In the genomic region with DNA sequence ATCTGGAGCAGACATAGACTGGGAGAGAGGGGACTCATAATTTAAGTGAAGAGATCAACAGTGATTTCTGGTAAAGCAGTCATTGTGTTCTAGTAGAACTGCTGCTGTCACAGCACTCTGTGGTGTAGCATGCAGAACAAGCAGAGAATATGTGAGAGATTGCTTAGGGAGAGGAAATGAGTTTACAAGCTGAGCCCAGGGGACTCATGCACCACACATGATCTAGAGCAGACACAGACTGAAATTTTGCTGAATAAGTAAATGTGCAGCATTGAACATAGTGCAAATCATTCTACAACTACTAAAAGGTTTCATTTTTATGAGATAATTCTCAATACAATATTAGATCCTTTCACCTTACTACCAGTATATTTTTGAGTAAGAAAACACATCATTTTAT, we compare ENCODE assay signal across 2 cellular contexts.
A peak's percentile ranks its signal among the peaks of the same experiment; 100 is the strongest.
TF ChIP-seq lines count a peak whose summit lies in the region.

No MANE protein-coding gene starts in this region.

TF ChIP-seq in HepG2, 621 proteins besides CTCF, POLR2A, EP300 and RAD21 (continued from another document):
- TF ChIP-seq, protein P1, sequence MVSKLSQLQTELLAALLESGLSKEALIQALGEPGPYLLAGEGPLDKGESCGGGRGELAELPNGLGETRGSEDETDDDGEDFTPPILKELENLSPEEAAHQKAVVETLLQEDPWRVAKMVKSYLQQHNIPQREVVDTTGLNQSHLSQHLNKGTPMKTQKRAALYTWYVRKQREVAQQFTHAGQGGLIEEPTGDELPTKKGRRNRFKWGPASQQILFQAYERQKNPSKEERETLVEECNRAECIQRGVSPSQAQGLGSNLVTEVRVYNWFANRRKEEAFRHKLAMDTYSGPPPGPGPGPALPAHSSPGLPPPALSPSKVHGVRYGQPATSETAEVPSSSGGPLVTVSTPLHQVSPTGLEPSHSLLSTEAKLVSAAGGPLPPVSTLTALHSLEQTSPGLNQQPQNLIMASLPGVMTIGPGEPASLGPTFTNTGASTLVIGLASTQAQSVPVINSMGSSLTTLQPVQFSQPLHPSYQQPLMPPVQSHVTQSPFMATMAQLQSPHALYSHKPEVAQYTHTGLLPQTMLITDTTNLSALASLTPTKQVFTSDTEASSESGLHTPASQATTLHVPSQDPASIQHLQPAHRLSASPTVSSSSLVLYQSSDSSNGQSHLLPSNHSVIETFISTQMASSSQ (IDR thresholded peaks at IDR 0.05; ENCODE audit: low read depth), result no peak
- TF ChIP-seq, protein P1 (CRISPR knock-in tag; IDR thresholded peaks at IDR 0.05; ENCODE audit: borderline replicate concordance), result no peak
- TF ChIP-seq, protein P2, sequence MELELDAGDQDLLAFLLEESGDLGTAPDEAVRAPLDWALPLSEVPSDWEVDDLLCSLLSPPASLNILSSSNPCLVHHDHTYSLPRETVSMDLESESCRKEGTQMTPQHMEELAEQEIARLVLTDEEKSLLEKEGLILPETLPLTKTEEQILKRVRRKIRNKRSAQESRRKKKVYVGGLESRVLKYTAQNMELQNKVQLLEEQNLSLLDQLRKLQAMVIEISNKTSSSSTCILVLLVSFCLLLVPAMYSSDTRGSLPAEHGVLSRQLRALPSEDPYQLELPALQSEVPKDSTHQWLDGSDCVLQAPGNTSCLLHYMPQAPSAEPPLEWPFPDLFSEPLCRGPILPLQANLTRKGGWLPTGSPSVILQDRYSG (CRISPR knock-in tag; IDR thresholded peaks at IDR 0.05), result no peak
- TF ChIP-seq ATF1 (CRISPR knock-in tag; IDR thresholded peaks at IDR 0.05), result no peak
- TF ChIP-seq THYN1 (CRISPR knock-in tag; IDR thresholded peaks at IDR 0.05; ENCODE audit: borderline replicate concordance, low read depth), result no peak
- peak; percentile 34 to 40; a peak in 3 of 4 replicates for TF ChIP-seq MAFK (conservative IDR thresholded peaks at IDR 0.05 in 1 of 2, IDR thresholded peaks at IDR 0.05 in 1 of 2; ENCODE audit: low read length in 2 of 2)
- TF ChIP-seq, protein P3, sequence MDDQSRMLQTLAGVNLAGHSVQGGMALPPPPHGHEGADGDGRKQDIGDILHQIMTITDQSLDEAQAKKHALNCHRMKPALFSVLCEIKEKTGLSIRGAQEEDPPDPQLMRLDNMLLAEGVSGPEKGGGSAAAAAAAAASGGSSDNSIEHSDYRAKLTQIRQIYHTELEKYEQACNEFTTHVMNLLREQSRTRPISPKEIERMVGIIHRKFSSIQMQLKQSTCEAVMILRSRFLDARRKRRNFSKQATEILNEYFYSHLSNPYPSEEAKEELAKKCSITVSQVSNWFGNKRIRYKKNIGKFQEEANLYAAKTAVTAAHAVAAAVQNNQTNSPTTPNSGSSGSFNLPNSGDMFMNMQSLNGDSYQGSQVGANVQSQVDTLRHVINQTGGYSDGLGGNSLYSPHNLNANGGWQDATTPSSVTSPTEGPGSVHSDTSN (CRISPR knock-in tag; IDR thresholded peaks at IDR 0.05; ENCODE audit: borderline replicate concordance), result no peak
- TF ChIP-seq, protein P4, sequence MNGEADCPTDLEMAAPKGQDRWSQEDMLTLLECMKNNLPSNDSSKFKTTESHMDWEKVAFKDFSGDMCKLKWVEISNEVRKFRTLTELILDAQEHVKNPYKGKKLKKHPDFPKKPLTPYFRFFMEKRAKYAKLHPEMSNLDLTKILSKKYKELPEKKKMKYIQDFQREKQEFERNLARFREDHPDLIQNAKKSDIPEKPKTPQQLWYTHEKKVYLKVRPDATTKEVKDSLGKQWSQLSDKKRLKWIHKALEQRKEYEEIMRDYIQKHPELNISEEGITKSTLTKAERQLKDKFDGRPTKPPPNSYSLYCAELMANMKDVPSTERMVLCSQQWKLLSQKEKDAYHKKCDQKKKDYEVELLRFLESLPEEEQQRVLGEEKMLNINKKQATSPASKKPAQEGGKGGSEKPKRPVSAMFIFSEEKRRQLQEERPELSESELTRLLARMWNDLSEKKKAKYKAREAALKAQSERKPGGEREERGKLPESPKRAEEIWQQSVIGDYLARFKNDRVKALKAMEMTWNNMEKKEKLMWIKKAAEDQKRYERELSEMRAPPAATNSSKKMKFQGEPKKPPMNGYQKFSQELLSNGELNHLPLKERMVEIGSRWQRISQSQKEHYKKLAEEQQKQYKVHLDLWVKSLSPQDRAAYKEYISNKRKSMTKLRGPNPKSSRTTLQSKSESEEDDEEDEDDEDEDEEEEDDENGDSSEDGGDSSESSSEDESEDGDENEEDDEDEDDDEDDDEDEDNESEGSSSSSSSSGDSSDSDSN (CRISPR knock-in tag; IDR thresholded peaks at IDR 0.05), result no peak
TF ChIP-seq in HepG2: peak in this region for 2.

TF ChIP-seq in WTC11, 78 proteins besides CTCF, POLR2A, EP300 and RAD21 (continued from another document):
- TF ChIP-seq, protein P5, sequence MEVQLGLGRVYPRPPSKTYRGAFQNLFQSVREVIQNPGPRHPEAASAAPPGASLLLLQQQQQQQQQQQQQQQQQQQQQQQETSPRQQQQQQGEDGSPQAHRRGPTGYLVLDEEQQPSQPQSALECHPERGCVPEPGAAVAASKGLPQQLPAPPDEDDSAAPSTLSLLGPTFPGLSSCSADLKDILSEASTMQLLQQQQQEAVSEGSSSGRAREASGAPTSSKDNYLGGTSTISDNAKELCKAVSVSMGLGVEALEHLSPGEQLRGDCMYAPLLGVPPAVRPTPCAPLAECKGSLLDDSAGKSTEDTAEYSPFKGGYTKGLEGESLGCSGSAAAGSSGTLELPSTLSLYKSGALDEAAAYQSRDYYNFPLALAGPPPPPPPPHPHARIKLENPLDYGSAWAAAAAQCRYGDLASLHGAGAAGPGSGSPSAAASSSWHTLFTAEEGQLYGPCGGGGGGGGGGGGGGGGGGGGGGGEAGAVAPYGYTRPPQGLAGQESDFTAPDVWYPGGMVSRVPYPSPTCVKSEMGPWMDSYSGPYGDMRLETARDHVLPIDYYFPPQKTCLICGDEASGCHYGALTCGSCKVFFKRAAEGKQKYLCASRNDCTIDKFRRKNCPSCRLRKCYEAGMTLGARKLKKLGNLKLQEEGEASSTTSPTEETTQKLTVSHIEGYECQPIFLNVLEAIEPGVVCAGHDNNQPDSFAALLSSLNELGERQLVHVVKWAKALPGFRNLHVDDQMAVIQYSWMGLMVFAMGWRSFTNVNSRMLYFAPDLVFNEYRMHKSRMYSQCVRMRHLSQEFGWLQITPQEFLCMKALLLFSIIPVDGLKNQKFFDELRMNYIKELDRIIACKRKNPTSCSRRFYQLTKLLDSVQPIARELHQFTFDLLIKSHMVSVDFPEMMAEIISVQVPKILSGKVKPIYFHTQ (CRISPR knock-in tag; IDR thresholded peaks at IDR 0.05), result no peak
- no peak for TF ChIP-seq MYBL2 (CRISPR knock-in tag; IDR thresholded peaks at IDR 0.05)
- TF ChIP-seq, protein P6, sequence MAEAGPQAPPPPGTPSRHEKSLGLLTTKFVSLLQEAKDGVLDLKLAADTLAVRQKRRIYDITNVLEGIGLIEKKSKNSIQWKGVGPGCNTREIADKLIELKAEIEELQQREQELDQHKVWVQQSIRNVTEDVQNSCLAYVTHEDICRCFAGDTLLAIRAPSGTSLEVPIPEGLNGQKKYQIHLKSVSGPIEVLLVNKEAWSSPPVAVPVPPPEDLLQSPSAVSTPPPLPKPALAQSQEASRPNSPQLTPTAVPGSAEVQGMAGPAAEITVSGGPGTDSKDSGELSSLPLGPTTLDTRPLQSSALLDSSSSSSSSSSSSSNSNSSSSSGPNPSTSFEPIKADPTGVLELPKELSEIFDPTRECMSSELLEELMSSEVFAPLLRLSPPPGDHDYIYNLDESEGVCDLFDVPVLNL (CRISPR knock-in tag; IDR thresholded peaks at IDR 0.05; ENCODE audit: borderline replicate concordance, low read depth), result no peak
- TF ChIP-seq NFE2L1 (CRISPR knock-in tag; IDR thresholded peaks at IDR 0.05), result no peak
- TF ChIP-seq, protein P7, sequence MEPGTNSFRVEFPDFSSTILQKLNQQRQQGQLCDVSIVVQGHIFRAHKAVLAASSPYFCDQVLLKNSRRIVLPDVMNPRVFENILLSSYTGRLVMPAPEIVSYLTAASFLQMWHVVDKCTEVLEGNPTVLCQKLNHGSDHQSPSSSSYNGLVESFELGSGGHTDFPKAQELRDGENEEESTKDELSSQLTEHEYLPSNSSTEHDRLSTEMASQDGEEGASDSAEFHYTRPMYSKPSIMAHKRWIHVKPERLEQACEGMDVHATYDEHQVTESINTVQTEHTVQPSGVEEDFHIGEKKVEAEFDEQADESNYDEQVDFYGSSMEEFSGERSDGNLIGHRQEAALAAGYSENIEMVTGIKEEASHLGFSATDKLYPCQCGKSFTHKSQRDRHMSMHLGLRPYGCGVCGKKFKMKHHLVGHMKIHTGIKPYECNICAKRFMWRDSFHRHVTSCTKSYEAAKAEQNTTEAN (CRISPR knock-in tag; IDR thresholded peaks at IDR 0.05), result no peak
- TF ChIP-seq CBFB (CRISPR knock-in tag; IDR thresholded peaks at IDR 0.05; ENCODE audit: low read depth), result no peak
- TF ChIP-seq RORB (CRISPR knock-in tag; IDR thresholded peaks at IDR 0.05), result no peak
- TF ChIP-seq, protein P8, sequence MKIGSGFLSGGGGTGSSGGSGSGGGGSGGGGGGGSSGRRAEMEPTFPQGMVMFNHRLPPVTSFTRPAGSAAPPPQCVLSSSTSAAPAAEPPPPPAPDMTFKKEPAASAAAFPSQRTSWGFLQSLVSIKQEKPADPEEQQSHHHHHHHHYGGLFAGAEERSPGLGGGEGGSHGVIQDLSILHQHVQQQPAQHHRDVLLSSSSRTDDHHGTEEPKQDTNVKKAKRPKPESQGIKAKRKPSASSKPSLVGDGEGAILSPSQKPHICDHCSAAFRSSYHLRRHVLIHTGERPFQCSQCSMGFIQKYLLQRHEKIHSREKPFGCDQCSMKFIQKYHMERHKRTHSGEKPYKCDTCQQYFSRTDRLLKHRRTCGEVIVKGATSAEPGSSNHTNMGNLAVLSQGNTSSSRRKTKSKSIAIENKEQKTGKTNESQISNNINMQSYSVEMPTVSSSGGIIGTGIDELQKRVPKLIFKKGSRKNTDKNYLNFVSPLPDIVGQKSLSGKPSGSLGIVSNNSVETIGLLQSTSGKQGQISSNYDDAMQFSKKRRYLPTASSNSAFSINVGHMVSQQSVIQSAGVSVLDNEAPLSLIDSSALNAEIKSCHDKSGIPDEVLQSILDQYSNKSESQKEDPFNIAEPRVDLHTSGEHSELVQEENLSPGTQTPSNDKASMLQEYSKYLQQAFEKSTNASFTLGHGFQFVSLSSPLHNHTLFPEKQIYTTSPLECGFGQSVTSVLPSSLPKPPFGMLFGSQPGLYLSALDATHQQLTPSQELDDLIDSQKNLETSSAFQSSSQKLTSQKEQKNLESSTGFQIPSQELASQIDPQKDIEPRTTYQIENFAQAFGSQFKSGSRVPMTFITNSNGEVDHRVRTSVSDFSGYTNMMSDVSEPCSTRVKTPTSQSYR (CRISPR knock-in tag; IDR thresholded peaks at IDR 0.05), result no peak
- TF ChIP-seq, protein P9, sequence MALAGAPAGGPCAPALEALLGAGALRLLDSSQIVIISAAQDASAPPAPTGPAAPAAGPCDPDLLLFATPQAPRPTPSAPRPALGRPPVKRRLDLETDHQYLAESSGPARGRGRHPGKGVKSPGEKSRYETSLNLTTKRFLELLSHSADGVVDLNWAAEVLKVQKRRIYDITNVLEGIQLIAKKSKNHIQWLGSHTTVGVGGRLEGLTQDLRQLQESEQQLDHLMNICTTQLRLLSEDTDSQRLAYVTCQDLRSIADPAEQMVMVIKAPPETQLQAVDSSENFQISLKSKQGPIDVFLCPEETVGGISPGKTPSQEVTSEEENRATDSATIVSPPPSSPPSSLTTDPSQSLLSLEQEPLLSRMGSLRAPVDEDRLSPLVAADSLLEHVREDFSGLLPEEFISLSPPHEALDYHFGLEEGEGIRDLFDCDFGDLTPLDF (CRISPR knock-in tag; IDR thresholded peaks at IDR 0.05), result no peak
- no peak for TF ChIP-seq CREM (CRISPR knock-in tag; IDR thresholded peaks at IDR 0.05)
- TF ChIP-seq, protein P10, sequence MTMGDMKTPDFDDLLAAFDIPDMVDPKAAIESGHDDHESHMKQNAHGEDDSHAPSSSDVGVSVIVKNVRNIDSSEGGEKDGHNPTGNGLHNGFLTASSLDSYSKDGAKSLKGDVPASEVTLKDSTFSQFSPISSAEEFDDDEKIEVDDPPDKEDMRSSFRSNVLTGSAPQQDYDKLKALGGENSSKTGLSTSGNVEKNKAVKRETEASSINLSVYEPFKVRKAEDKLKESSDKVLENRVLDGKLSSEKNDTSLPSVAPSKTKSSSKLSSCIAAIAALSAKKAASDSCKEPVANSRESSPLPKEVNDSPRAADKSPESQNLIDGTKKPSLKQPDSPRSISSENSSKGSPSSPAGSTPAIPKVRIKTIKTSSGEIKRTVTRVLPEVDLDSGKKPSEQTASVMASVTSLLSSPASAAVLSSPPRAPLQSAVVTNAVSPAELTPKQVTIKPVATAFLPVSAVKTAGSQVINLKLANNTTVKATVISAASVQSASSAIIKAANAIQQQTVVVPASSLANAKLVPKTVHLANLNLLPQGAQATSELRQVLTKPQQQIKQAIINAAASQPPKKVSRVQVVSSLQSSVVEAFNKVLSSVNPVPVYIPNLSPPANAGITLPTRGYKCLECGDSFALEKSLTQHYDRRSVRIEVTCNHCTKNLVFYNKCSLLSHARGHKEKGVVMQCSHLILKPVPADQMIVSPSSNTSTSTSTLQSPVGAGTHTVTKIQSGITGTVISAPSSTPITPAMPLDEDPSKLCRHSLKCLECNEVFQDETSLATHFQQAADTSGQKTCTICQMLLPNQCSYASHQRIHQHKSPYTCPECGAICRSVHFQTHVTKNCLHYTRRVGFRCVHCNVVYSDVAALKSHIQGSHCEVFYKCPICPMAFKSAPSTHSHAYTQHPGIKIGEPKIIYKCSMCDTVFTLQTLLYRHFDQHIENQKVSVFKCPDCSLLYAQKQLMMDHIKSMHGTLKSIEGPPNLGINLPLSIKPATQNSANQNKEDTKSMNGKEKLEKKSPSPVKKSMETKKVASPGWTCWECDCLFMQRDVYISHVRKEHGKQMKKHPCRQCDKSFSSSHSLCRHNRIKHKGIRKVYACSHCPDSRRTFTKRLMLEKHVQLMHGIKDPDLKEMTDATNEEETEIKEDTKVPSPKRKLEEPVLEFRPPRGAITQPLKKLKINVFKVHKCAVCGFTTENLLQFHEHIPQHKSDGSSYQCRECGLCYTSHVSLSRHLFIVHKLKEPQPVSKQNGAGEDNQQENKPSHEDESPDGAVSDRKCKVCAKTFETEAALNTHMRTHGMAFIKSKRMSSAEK (CRISPR knock-in tag; IDR thresholded peaks at IDR 0.05; ENCODE audit: borderline replicate concordance), result no peak
- no peak for TF ChIP-seq JAZF1 (CRISPR knock-in tag; IDR thresholded peaks at IDR 0.05)
TF ChIP-seq in WTC11: peak in this region for 0.
